In genomic region chr15:85380217-85380859, GRCh38 we compare ENCODE assay signal across 8 cellular contexts. TPM values are rescaled to one million over a fixed set of nuclear protein-coding genes. Genes with fewer than 3 reads are reported as not detected.
DNase-seq lines count a peak whose midpoint lies in the region; ATAC-seq and TF ChIP-seq lines count a peak whose summit lies in the region.

A gene with protein sequence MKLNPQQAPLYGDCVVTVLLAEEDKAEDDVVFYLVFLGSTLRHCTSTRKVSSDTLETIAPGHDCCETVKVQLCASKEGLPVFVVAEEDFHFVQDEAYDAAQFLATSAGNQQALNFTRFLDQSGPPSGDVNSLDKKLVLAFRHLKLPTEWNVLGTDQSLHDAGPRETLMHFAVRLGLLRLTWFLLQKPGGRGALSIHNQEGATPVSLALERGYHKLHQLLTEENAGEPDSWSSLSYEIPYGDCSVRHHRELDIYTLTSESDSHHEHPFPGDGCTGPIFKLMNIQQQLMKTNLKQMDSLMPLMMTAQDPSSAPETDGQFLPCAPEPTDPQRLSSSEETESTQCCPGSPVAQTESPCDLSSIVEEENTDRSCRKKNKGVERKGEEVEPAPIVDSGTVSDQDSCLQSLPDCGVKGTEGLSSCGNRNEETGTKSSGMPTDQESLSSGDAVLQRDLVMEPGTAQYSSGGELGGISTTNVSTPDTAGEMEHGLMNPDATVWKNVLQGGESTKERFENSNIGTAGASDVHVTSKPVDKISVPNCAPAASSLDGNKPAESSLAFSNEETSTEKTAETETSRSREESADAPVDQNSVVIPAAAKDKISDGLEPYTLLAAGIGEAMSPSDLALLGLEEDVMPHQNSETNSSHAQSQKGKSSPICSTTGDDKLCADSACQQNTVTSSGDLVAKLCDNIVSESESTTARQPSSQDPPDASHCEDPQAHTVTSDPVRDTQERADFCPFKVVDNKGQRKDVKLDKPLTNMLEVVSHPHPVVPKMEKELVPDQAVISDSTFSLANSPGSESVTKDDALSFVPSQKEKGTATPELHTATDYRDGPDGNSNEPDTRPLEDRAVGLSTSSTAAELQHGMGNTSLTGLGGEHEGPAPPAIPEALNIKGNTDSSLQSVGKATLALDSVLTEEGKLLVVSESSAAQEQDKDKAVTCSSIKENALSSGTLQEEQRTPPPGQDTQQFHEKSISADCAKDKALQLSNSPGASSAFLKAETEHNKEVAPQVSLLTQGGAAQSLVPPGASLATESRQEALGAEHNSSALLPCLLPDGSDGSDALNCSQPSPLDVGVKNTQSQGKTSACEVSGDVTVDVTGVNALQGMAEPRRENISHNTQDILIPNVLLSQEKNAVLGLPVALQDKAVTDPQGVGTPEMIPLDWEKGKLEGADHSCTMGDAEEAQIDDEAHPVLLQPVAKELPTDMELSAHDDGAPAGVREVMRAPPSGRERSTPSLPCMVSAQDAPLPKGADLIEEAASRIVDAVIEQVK (N-terminal part only) (plus strand): TSS chr15:85380603. CDS start chr15:85485721, 105,118 bp downstream.

- H3K4me1 ChIP-seq in cardiac muscle cell (ENCODE audit: low read depth) (peaks cover 16% of the 10 kb centered on the region), parathyroid adenoma (no peaks in the 10 kb centered on the region), tibial artery (peaks cover 0 to 23% (median 13%) of the 10 kb centered on the region in 4 donors)

- H3K4me3 Mint-ChIP-seq in activated naive CD8-positive, alpha-beta T cell treated with anti-CD3 and anti-CD28 coated beads, Interleukin-2, amount 10 ng/mL, durations not matched to agents 7 days and 5 days = peak within 1 kb of the TSS; percentile 85

- H3K79me2 ChIP-seq in SU-DHL-6 (ENCODE audit: insufficient read depth, low read length) (peaks cover 44% of the 10 kb centered on the region), parathyroid adenoma (no peaks in the 10 kb centered on the region)

- no peaks in the 10 kb centered on the region for H4K20me1 ChIP-seq in SU-DHL-6 (ENCODE audit: low read depth, low read length)

- TF ChIP-seq CTCF in GM12875 (IDR thresholded peaks at IDR 0.05; ENCODE audit: borderline replicate concordance, insufficient read depth, low read depth, low read length) = no peak
- no peak for TF ChIP-seq CTCF in SU-DHL-6 (IDR thresholded peaks at IDR 0.05; ENCODE audit: insufficient read depth, low read length, poor library complexity, severe bottlenecking)
- TF ChIP-seq CTCF in cardiac muscle cell (IDR thresholded peaks at IDR 0.05; ENCODE audit: low read depth, low read length) = no peak
- no peak for TF ChIP-seq CTCF in parathyroid adenoma (IDR thresholded peaks at IDR 0.05)
- TF ChIP-seq CTCF in tibial artery (IDR thresholded peaks at IDR 0.05) = no peak

- no peaks in the 10 kb centered on the region for H3K9me2 ChIP-seq in SU-DHL-6 (replicated peaks; ENCODE audit: insufficient read depth, low read length)

- H3K4me2 ChIP-seq in SU-DHL-6 (ENCODE audit: low read depth, low read length, poor library complexity, severe bottlenecking) (peak within 1 kb of the TSS; percentile 95), parathyroid adenoma (ENCODE audit: low read length) (peak within 1 kb of the TSS; percentile 93)

- peak; percentile 96 to 100 (median 99) for DNase-seq in NCI-H1417 (lab: John Stamatoyannopoulos, UW)
- DNase-seq in activated naive CD8-positive, alpha-beta T cell treated with anti-CD3 and anti-CD28 coated beads, Interleukin-2, amount 10 ng/mL, durations not matched to agents 7 days and 5 days = peak; percentile 89
- peak; percentile 98 to 99 for DNase-seq in cardiac muscle cell (ENCODE audit: low read depth in 1 of 2, low spot score in 1 of 2)
- DNase-seq in tibial artery = peak; percentile 97 to 99

- H3K27me3 ChIP-seq in SU-DHL-6 (ENCODE audit: low read length) (no peaks in the 10 kb centered on the region), cardiac muscle cell (no peaks in the 10 kb centered on the region), parathyroid adenoma (ENCODE audit: control insufficient read depth, insufficient read depth, low read length) (no peaks in the 10 kb centered on the region), tibial artery (peaks cover 0 to 3% of the 10 kb centered on the region in 2 donors)

- no peaks in the 10 kb centered on the region for H3K9me3 ChIP-seq in SU-DHL-6 (ENCODE audit: insufficient read depth, low read length)
- no peaks in the 10 kb centered on the region for H3K9me3 ChIP-seq in cardiac muscle cell (ENCODE audit: low read depth)
- H3K9me3 ChIP-seq in parathyroid adenoma (ENCODE audit: control insufficient read depth, low read length) = no peaks in the 10 kb centered on the region
- no peaks in the 10 kb centered on the region for H3K9me3 ChIP-seq in tibial artery

- peak within 1 kb of the TSS; percentile 38 for H2AFZ ChIP-seq in SU-DHL-6 (ENCODE audit: low read depth, low read length, severe bottlenecking)
- peak within 1 kb of the TSS; percentile 80 for H2AFZ ChIP-seq in parathyroid adenoma

- intact Hi-C loops in tibial artery (cut with DNase I; ENCODE audit: low total_unique reads) = no loop called here

- peak within 1 kb of the TSS; percentile 90 for H3K27ac Mint-ChIP-seq in activated naive CD8-positive, alpha-beta T cell treated with anti-CD3 and anti-CD28 coated beads, Interleukin-2, amount 10 ng/mL, durations not matched to agents 7 days and 5 days

- POLR2A ChIA-PET in activated naive CD8-positive, alpha-beta T cell treated with anti-CD3 and anti-CD28 coated beads, Interleukin-2, amount 10 ng/mL, durations not matched to agents 7 days and 5 days (lab: Charles Lee) = interaction anchor here (0.6 to 2.5 kb wide), 16 partner anchors 9 to 76 kb away, joined by 3 to 30 read pairs (median 4); no protein-coding TSS in a partner anchor

- no peaks in the 10 kb centered on the region for H3K27me3 Mint-ChIP-seq in activated naive CD8-positive, alpha-beta T cell treated with anti-CD3 and anti-CD28 coated beads, Interleukin-2, amount 10 ng/mL, durations not matched to agents 7 days and 5 days

- peaks cover 43% of the 10 kb centered on the region for H3K4me1 Mint-ChIP-seq in activated naive CD8-positive, alpha-beta T cell treated with anti-CD3 and anti-CD28 coated beads, Interleukin-2, amount 10 ng/mL, durations not matched to agents 7 days and 5 days

- H3K27ac ChIP-seq in SU-DHL-6 (ENCODE audit: low read depth, low read length) (peak within 1 kb of the TSS; percentile 95), cardiac muscle cell (peak within 1 kb of the TSS; percentile 97), parathyroid adenoma (peak within 1 kb of the TSS; percentile 72), tibial artery (peak within 1 kb of the TSS; percentile 90 to 96)

- H3K36me3 ChIP-seq in SU-DHL-6 (ENCODE audit: low read length) (no peaks in the 10 kb centered on the region), cardiac muscle cell (no peaks in the 10 kb centered on the region), parathyroid adenoma (ENCODE audit: control insufficient read depth, insufficient read depth, low read length) (no peaks in the 10 kb centered on the region), tibial artery (no peaks in the 10 kb centered on the region)

- H3K9me3 Mint-ChIP-seq in activated naive CD8-positive, alpha-beta T cell treated with anti-CD3 and anti-CD28 coated beads, Interleukin-2, amount 10 ng/mL, durations not matched to agents 7 days and 5 days = no peaks in the 10 kb centered on the region

- peak; percentile 83 for ATAC-seq in HG02763 (IDR thresholded peaks at IDR 0.05; ENCODE audit: unreplicated experiment)
- ATAC-seq in activated naive CD8-positive, alpha-beta T cell treated with anti-CD3 and anti-CD28 coated beads, Interleukin-2, amount 10 ng/mL, durations not matched to agents 7 days and 5 days (ENCODE audit: low read depth) = peak; percentile 85

- H3K36me3 Mint-ChIP-seq in activated naive CD8-positive, alpha-beta T cell treated with anti-CD3 and anti-CD28 coated beads, Interleukin-2, amount 10 ng/mL, durations not matched to agents 7 days and 5 days = peaks cover 5% of the 10 kb centered on the region

- peaks cover 44% of the 10 kb centered on the region for H3F3A ChIP-seq in SU-DHL-6 (ENCODE audit: insufficient read depth)

- H3K4me3 ChIP-seq in GM12875 (ENCODE audit: low read depth, low read length) = peak within 1 kb of the TSS; percentile 68
- H3K4me3 ChIP-seq in SU-DHL-6 (ENCODE audit: insufficient read depth, low read length, poor library complexity, severe bottlenecking) = peak within 1 kb of the TSS; percentile 69
- H3K4me3 ChIP-seq in cardiac muscle cell = peak within 1 kb of the TSS; percentile 96
- peak within 1 kb of the TSS; percentile 60 for H3K4me3 ChIP-seq in parathyroid adenoma (ENCODE audit: low read depth, low read length)
- peak within 1 kb of the TSS; percentile 89 to 98 for H3K4me3 ChIP-seq in tibial artery

- H3K9ac ChIP-seq in SU-DHL-6 (ENCODE audit: low read length) (peak within 1 kb of the TSS; percentile 88), parathyroid adenoma (no peak within 1 kb of the TSS)

RNA-seq across cellular contexts. Expression of the gene that starts here (rescaled TPM):
- total RNA-seq in activated naive CD8-positive, alpha-beta T cell treated with anti-CD3 and anti-CD28 coated beads, Interleukin-2, amount 10 ng/mL, durations not matched to agents 7 days and 5 days = 100 to 1,000 TPM; 198 to 220 TPM
- total RNA-seq in cardiac muscle cell = 72.5 and 108 TPM in 2 replicates
- 53.1 and 86.9 TPM in 2 replicates for polyA plus RNA-seq in cardiac muscle cell

Comparison
In these comparisons a context has a peak if more than half of its experiments do, and no peak if none do; other contexts are left out.
1. Peak in every context shown above with its lines: DNase-seq, ATAC-seq, H3K4me3 ChIP-seq and H3K27ac ChIP-seq.